In genomic region chr1:54016343-54017282, GRCh38 we compare ENCODE assay signal across 11 cellular contexts.
DNase-seq lines count a peak whose midpoint lies in the region; ATAC-seq and TF ChIP-seq lines count a peak whose summit lies in the region.
"Had no signal": no experiment of that assay in that cellular context is flagged by ENCODE, and none has a peak within 500 bp of the region (broad histone marks: within the 10 kb centered on the region; RNA-seq: fewer than 3 reads in every experiment).

No MANE protein-coding gene starts in this region.

- H3K27me3 ChIP-seq in HAP-1 (ENCODE audit: low read depth): 0 out of 2 replicates have a peak, but pooled peaks cover 3% of the 10 kb centered on the region

- H3K27ac ChIP-seq in 22Rv1: peak overlapping the region; percentile 54
- H3K27ac ChIP-seq: HL-60 had no signal

- no peak for ATAC-seq in GM19463 (IDR thresholded peaks at IDR 0.05; ENCODE audit: unreplicated experiment)
- ATAC-seq: T-helper 17 cell had no signal

- H3K4me3 ChIP-seq in HAP-1: no peak overlapping the region

- no peaks in the 10 kb centered on the region for H3K36me3 ChIP-seq in HAP-1 (replicated peaks)

- no peaks in the 10 kb centered on the region for H3K4me1 ChIP-seq in HAP-1

- DNase-seq in HCEC 1CT (peak; percentile 61), SW480 (ENCODE audit: low spot score) (peak; percentile 91), iris pigment epithelial cell (ENCODE audit: low read depth) (peak; percentile 78), GM13977 (ENCODE audit: low spot score) (no peak), HAP-1 (ENCODE audit: low spot score in 2 of 2) (no peak)
- no peak for DNase-seq in activated CD4-positive, alpha-beta T cell treated with anti-CD3 and anti-CD28 coated beads, Interleukin-2, amount 50 U/mL, for 48 hours
- DNase-seq: CD4-positive, alpha-beta T cell; T-helper 17 cell had no signal

- no peaks in the 10 kb centered on the region for H3K9me3 ChIP-seq in HAP-1

- no peak for TF ChIP-seq CTCF in 22Rv1 (IDR thresholded peaks at IDR 0.05)
- no peak for TF ChIP-seq CTCF in GM13977 (IDR thresholded peaks at IDR 0.05; ENCODE audit: extremely low read depth, insufficient read depth, missing control alignments)

- in situ Hi-C loops in GM13977 (cut with MboI; ENCODE audit: low pct_unique_long_range_greater_than_20kb, low sequenced_read_pairs, unreplicated experiment) (no loop called here), HAP-1 (cut with MboI; ENCODE audit: low sequenced_read_pairs) (no loop called here)

Comparison
In these comparisons a context has a peak if more than half of its experiments do, and no peak if none do; other contexts are left out.
1. DNase-seq: peak in HCEC 1CT (single experiment), SW480 (single experiment) and iris pigment epithelial cell (single experiment); none in activated CD4-positive, alpha-beta T cell treated with anti-CD3 and anti-CD28 coated beads, Interleukin-2, amount 50 U/mL, for 48 hours (0 of 2), GM13977 (single experiment) and HAP-1 (0 of 2).